31 cellular contexts compared by ENCODE assay signal in genomic region chr5:178328826-178329225, GRCh38.
"Had no signal": no experiment of that assay in that cellular context is flagged by ENCODE, and none has a peak within 500 bp of the region (broad histone marks: within the 10 kb centered on the region; RNA-seq: fewer than 3 reads in every experiment).

No MANE protein-coding gene starts in this region.

- H3K27me3 ChIP-seq: adrenal gland, body of pancreas, colonic mucosa, heart right ventricle, tibial nerve had no signal

- H3K9me3 Mint-ChIP-seq: natural killer cell; stimulated activated effector memory CD8-positive, alpha-beta T cell treated with anti-CD3 and anti-CD28 coated beads, Interleukin-12 subunit alpha, Interleukin-12 subunit beta, amount 100 ng/mL, for 72 hours; stimulated activated naive CD8-positive, alpha-beta T cell treated with anti-CD3 and anti-CD28 coated beads, Interleukin-15, amount 100 ng/mL, for 72 hours; T-helper 1 cell treated with Interleukin-12 subunit alpha and Interleukin-12 subunit beta and Interleukin-4 antibody, amounts not matched to agents 30 μg/mL and 1 μg/mL, for 36 hours had no signal

- H3K27ac Mint-ChIP-seq: activated naive CD8-positive, alpha-beta T cell; natural killer cell; stimulated activated effector memory CD8-positive, alpha-beta T cell treated with anti-CD3 and anti-CD28 coated beads, Interleukin-12 subunit alpha, Interleukin-12 subunit beta, amount 100 ng/mL, for 72 hours; T-helper 1 cell treated with Interleukin-12 subunit alpha and Interleukin-12 subunit beta and Interleukin-4 antibody, amounts not matched to agents 30 μg/mL and 1 μg/mL, for 36 hours had no signal

- H3K9me3 ChIP-seq: adrenal gland, body of pancreas, colonic mucosa, esophagus squamous epithelium, left lung, tibial nerve had no signal

- H3K36me3 Mint-ChIP-seq: activated naive CD8-positive, alpha-beta T cell; natural killer cell; stimulated activated effector memory CD8-positive, alpha-beta T cell treated with anti-CD3 and anti-CD28 coated beads, Interleukin-12 subunit alpha, Interleukin-12 subunit beta, amount 100 ng/mL, for 72 hours had no signal

- FAIRE-seq: endometrium, TTC549 had no signal

- H3K4me3 Mint-ChIP-seq: activated naive CD8-positive, alpha-beta T cell; natural killer cell; stimulated activated effector memory CD8-positive, alpha-beta T cell treated with anti-CD3 and anti-CD28 coated beads, Interleukin-12 subunit alpha, Interleukin-12 subunit beta, amount 100 ng/mL, for 72 hours; stimulated activated naive CD8-positive, alpha-beta T cell treated with anti-CD3 and anti-CD28 coated beads, Interleukin-15, amount 100 ng/mL, for 72 hours; T-helper 1 cell treated with Interleukin-12 subunit alpha and Interleukin-12 subunit beta and Interleukin-4 antibody, amounts not matched to agents 30 μg/mL and 1 μg/mL, for 36 hours had no signal

- H3K4me3 ChIP-seq: adrenal gland, body of pancreas, colonic mucosa, esophagus squamous epithelium, heart right ventricle, left lung, lung, skin epidermis, tibial nerve had no signal

- H3K27me3 Mint-ChIP-seq: activated naive CD8-positive, alpha-beta T cell; stimulated activated naive CD8-positive, alpha-beta T cell treated with anti-CD3 and anti-CD28 coated beads, Interleukin-15, amount 100 ng/mL, for 72 hours had no signal

- H3K36me3 ChIP-seq: adrenal gland, colonic mucosa, esophagus squamous epithelium, heart right ventricle, left lung, tibial nerve had no signal

- H3K27ac ChIP-seq: adrenal gland, body of pancreas, colonic mucosa, epithelial cell of prostate, esophagus squamous epithelium, heart right ventricle, left lung, skin epidermis, tibial nerve, VCaP had no signal

- ATAC-seq: activated CD4-positive, CD25-positive, alpha-beta regulatory T cell treated with anti-CD3 and anti-CD28 coated beads, Interleukin-2, amount 50 U/mL, for 24 hours; body of pancreas; heart right ventricle; left lung; natural killer cell; sciatic nerve; stimulated activated effector memory CD8-positive, alpha-beta T cell treated with anti-CD3 and anti-CD28 coated beads, Interleukin-12 subunit alpha, Interleukin-12 subunit beta, amount 100 ng/mL, for 72 hours; stimulated activated naive CD8-positive, alpha-beta T cell treated with anti-CD3 and anti-CD28 coated beads, Interleukin-15, amount 100 ng/mL, for 72 hours had no signal

- H3K4me1 Mint-ChIP-seq: natural killer cell had no signal

- H3K4me1 ChIP-seq: adrenal gland had no signal

- DNase-seq: activated CD4-positive, alpha-beta T cell treated with anti-CD3 and anti-CD28 coated beads for 48 hours; activated CD4-positive, alpha-beta T cell treated with anti-CD3 and anti-CD28 coated beads, Interleukin-2, amount 50 U/mL, for 48 hours; activated CD8-positive, alpha-beta memory T cell treated with anti-CD3 and anti-CD28 coated beads for 24 hours; activated effector memory CD4-positive, alpha-beta T cell treated with Interleukin-2 at 50 U/mL for 16 hours; activated naive CD4-positive, alpha-beta T cell treated with Interleukin-2 at 50 U/mL for 16 hours; adrenal gland; body of pancreas; colonic mucosa; effector CD8-positive, alpha-beta T cell; esophagus squamous epithelium; foreskin melanocyte; heart right ventricle; kidney glomerular epithelial cell; mesendoderm; natural killer cell; stimulated activated CD4-positive, alpha-beta T cell treated with anti-CD3 and anti-CD28 coated beads, Interleukin-4, amount 100 ng/mL, for 24 hours; stimulated activated naive CD8-positive, alpha-beta T cell treated with anti-CD3 and anti-CD28 coated beads, Interleukin-15, amount 100 ng/mL, for 72 hours; T-helper 9 cell had no signal
